8 cellular contexts compared by ENCODE assay signal in the genomic region with DNA sequence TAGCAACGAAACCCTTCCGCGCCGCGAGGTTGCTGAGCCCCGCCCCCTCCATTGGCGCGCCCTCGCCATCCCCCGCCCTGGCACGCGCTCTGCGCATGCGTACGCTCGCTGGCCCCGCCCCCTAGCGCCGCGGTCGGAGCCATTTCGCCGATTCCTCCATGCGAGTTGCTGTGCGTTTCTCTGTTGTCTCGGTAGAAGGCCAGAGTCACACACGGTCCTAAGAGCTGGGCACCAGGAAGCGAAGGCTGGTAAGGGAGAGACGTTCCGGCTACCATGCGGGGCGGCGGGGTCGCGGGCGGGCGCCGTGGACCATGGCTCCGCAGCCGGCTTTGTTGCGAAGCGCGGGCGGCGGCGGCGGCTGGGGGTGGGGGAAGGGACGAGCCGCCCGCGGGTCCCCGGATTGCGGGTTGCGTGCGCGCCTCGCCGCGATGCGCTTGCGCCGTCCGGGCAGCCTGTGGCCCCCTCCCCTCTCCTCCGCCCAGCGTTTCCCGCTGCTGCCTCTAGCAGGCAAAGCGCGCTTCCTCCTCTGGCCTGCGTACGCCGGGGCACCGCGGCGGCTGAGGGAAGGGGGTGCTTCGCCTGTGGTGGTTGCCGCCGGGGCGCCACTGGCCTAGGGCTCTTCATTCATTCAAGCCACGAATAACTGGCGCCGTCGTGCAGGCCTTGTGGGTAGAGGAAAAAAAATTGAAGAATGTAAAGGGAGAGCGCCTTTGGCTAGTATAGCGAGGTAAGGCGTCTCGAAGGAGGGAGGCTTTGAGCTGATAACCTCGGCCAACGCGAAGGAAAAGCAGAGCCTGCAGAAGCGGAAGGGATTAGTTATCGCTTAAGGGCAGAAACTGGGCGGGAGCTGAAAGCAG. TPM values are rescaled to one million over a fixed set of nuclear protein-coding genes. Genes with fewer than 3 reads are reported as not detected.
DNase-seq lines count a peak whose midpoint lies in the region; ATAC-seq and TF ChIP-seq lines count a peak whose summit lies in the region.

A gene (plus strand): TSS at position 139 of the 857 bp plus-strand sequence. CDS start 3,220 bp downstream, outside the sequence.

- peaks cover 0 to 26% (median 11%) of the 10 kb centered on the region in 4 donors for H3K4me1 ChIP-seq in right lobe of liver

- TF ChIP-seq POLR2A in right lobe of liver (IDR thresholded peaks at IDR 0.05): peak; percentile 84

- H3K27me3 ChIP-seq in right lobe of liver: no peaks in the 10 kb centered on the region

- H3K36me3 ChIP-seq in right lobe of liver: peaks cover under 1 to 12% (median 5%) of the 10 kb centered on the region in 4 donors

- ATAC-seq in GM19397 (IDR thresholded peaks at IDR 0.05; ENCODE audit: unreplicated experiment) (peak; percentile 82), HG03571 (IDR thresholded peaks at IDR 0.05; ENCODE audit: unreplicated experiment) (peak; percentile 79), right lobe of liver (peak; percentile 91 to 95 (median 93))

- H3K4me3 ChIP-seq in right lobe of liver: peak within 1 kb of the TSS; percentile 81 to 91 (median 90)

- H3K27ac ChIP-seq in right lobe of liver: peak within 1 kb of the TSS; percentile 69 to 86 (median 80)

- DNase-seq in CD1c-positive myeloid dendritic cell (ENCODE audit: extremely low spot score): peak; percentile 97
- DNase-seq in NCI-H774 (lab: John Stamatoyannopoulos, UW): peak; percentile 93
- peak; percentile 94 for DNase-seq in activated CD4-positive, alpha-beta T cell treated with anti-CD3 and anti-CD28 coated beads, Interleukin-2, amount 50 U/mL, for 48 hours
- DNase-seq in dermis microvascular lymphatic vessel endothelial cell (ENCODE audit: low read depth in 2 of 2): peak; percentile 72 to 91
- peak; percentile 95 to 96 (median 96) for DNase-seq in right lobe of liver
- peak; percentile 89 to 97 for DNase-seq in stimulated activated CD4-positive, alpha-beta T cell treated with anti-CD3 and anti-CD28 coated beads, Interleukin-4, amount 100 ng/mL, for 4 hours

- intact Hi-C loops in right lobe of liver (cut with DNase I): no loop called here

- no peaks in the 10 kb centered on the region for H3K9me3 ChIP-seq in right lobe of liver

- WGBS in right lobe of liver (ENCODE audit: insufficient coverage, low coverage, low lambda C conversion rate, missing lambda C conversion rate): 0% methylated on average over 28 of the region's 92 CpGs

- peak in 1 of 4 donors; percentile 7 for TF ChIP-seq CTCF in right lobe of liver (IDR thresholded peaks at IDR 0.05)

RNA-seq across cellular contexts. Expression of the gene that starts here (rescaled TPM):
- total RNA-seq in dermis microvascular lymphatic vessel endothelial cell: 142 and 161 TPM in 2 replicates
- 10 to 100 TPM; 32.6 to 51.0 (median 39.5) TPM for total RNA-seq in right lobe of liver

Comparison
In these comparisons a context has a peak if more than half of its experiments do, and no peak if none do; other contexts are left out.
1. Peak in every context shown above with its lines: DNase-seq, ATAC-seq, H3K4me3 ChIP-seq and H3K27ac ChIP-seq.